10 cellular contexts compared by ENCODE assay signal in the genomic region with DNA sequence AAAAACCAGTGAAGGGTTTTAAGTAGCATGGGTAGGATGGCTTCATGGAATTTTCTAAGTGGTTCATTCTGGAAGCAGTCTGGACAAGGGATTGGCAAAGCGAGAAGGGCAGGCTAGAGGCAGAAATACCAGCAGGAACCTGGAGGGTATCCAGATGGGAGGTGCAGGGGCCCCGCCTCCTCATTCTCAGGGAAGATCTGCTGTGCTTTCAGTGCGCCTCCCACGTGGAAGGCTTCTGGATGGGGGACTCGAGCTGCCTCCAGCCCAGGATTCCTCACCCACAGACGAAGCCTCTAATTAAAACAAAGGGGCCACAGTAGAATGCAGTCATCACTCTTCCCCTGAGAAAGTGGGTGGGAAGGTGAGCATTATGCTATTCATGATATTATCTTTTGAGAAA.
DNase-seq lines count a peak whose midpoint lies in the region; ATAC-seq and TF ChIP-seq lines count a peak whose summit lies in the region.
"Had no signal": no experiment of that assay in that cellular context is flagged by ENCODE, and none has a peak within 500 bp of the region (broad histone marks: within the 10 kb centered on the region; RNA-seq: fewer than 3 reads in every experiment).

No MANE protein-coding gene starts in this region.

- POLR2A ChIA-PET in HCT116 (lab: Charles Lee): no interaction called here

- no peaks in the 10 kb centered on the region for H3K36me3 Mint-ChIP-seq in glutamatergic neuron (ENCODE audit: unreplicated experiment)

- no peaks in the 10 kb centered on the region for H3K79me2 ChIP-seq in HCT116 (ENCODE audit: insufficient read depth, low read length)

- DNase-seq in HCT116 (ENCODE audit: low read depth, low spot score): no peak
- no peak for DNase-seq in RWPE2 (ENCODE audit: low spot score)
- DNase-seq in fibroblast of pulmonary artery (ENCODE audit: low read depth): peak; percentile 63
- no peak for DNase-seq in sciatic nerve (ENCODE audit: low spot score)
- DNase-seq in KBM-7: no peak
- no peak for DNase-seq in T-helper 2 cell
- no peak for DNase-seq in glutamatergic neuron
- DNase-seq: right lobe of liver had no signal

- H3K9me3 ChIP-seq in HCT116 (ENCODE audit: control insufficient read depth in 1 of 2, insufficient read depth in 1 of 2, low read depth in 1 of 2, low read length in 2 of 2) (no peaks in the 10 kb centered on the region), RWPE2 (ENCODE audit: severe bottlenecking) (no peaks in the 10 kb centered on the region)
- H3K9me3 ChIP-seq: ascending aorta, right lobe of liver had no signal

- no peak for TF ChIP-seq RAD21 in HCT116 (IDR thresholded peaks at IDR 0.05; ENCODE audit: low read depth)

- H3K4me1 Mint-ChIP-seq in glutamatergic neuron (ENCODE audit: low read depth, unreplicated experiment): peaks cover 9% of the 10 kb centered on the region

- no peak overlapping the region for H3K4me3 Mint-ChIP-seq in glutamatergic neuron (ENCODE audit: unreplicated experiment)

- H3K36me3 ChIP-seq in HCT116 (ENCODE audit: control insufficient read depth in 1 of 2, insufficient read depth in 2 of 2, low read length in 2 of 2): no peaks in the 10 kb centered on the region
- no peaks in the 10 kb centered on the region for H3K36me3 ChIP-seq in RWPE2 (ENCODE audit: low read depth)
- H3K36me3 ChIP-seq: ascending aorta, right lobe of liver had no signal

- BruUV-seq in HCT116 (replicated peaks; lab: Mats Ljungman, UMichigan): no TSS peak

- peak overlapping the region; percentile 39 for H3K4me2 ChIP-seq in HCT116 (ENCODE audit: low read length)

- TF ChIP-seq CTCF in HCT116 (IDR thresholded peaks at IDR 0.05 in 2 of 3, conservative IDR thresholded peaks at IDR 0.05 in 1 of 3; ENCODE audit: borderline replicate concordance in 1 of 3, insufficient read depth in 1 of 3, low read depth in 2 of 3, low read length in 2 of 3): no peak
- TF ChIP-seq CTCF in RWPE2 (IDR thresholded peaks at IDR 0.05; ENCODE audit: poor library complexity, severe bottlenecking): no peak
- TF ChIP-seq CTCF in fibroblast of pulmonary artery (IDR thresholded peaks at IDR 0.05; ENCODE audit: low read length, missing control alignments): no peak
- no peak for TF ChIP-seq CTCF in glutamatergic neuron (IDR thresholded peaks at IDR 0.05; ENCODE audit: partially characterized antibody, unreplicated experiment)

- no peak overlapping the region for H3K27ac Mint-ChIP-seq in glutamatergic neuron (ENCODE audit: unreplicated experiment)

- H3K27ac ChIP-seq in HCT116 (ENCODE audit: low read depth, low read length): no peak overlapping the region
- H3K27ac ChIP-seq in RWPE2 (ENCODE audit: poor library complexity, severe bottlenecking): peak overlapping the region; percentile 89
- H3K27ac ChIP-seq: ascending aorta, right lobe of liver had no signal

- H3K9ac ChIP-seq in HCT116 (ENCODE audit: low read length): no peak overlapping the region

- intact Hi-C loops in HCT116 (cut with micrococcal nuclease) (no loop called here), sciatic nerve (cut with DNase I) (no loop called here)

- RAD21 ChIA-PET in HCT116 (lab: Charles Lee; ENCODE audit: low non-redundant PET in 1 of 2, low total read pairs in 2 of 2, uncharacterized antibody in 2 of 2, unreplicated experiment in 2 of 2): no interaction called here

- H3K4me3 ChIP-seq in HCT116 (replicated peaks in 1 of 2; ENCODE audit: low read depth in 1 of 2, low read length in 2 of 2) (no peak overlapping the region), RWPE2 (ENCODE audit: severe bottlenecking) (no peak overlapping the region), fibroblast of pulmonary artery (replicated peaks; ENCODE audit: low read depth, low read length) (no peak overlapping the region)
- H3K4me3 ChIP-seq: ascending aorta, right lobe of liver had no signal

- no peaks in the 10 kb centered on the region for H3K9me3 Mint-ChIP-seq in glutamatergic neuron (ENCODE audit: unreplicated experiment)

- in situ Hi-C loops in KBM-7 (cut with MboI; ENCODE audit: low pct_unique_long_range_greater_than_20kb, low sequenced_read_pairs): no loop called here

- H3K4me1 ChIP-seq in HCT116 (ENCODE audit: control insufficient read depth in 1 of 2, insufficient read depth in 2 of 2, low read length in 2 of 2): peaks cover 0 to 50% of the 10 kb centered on the region in 2 experiments; a peak in 2 of 4 replicates
- peaks cover 30% of the 10 kb centered on the region for H3K4me1 ChIP-seq in RWPE2 (ENCODE audit: insufficient read depth, poor library complexity, severe bottlenecking)
- H3K4me1 ChIP-seq: ascending aorta, right lobe of liver had no signal

- no peak for TF ChIP-seq POLR2A in HCT116 (IDR thresholded peaks at IDR 0.05; ENCODE audit: borderline replicate concordance, extremely low read depth, insufficient read depth, insufficient read length)

- H3K9me2 ChIP-seq in HCT116 (ENCODE audit: insufficient read depth): no peaks in the 10 kb centered on the region

- peaks cover 2% of the 10 kb centered on the region for H3K27me3 Mint-ChIP-seq in glutamatergic neuron (ENCODE audit: unreplicated experiment)

- CTCF ChIA-PET in HCT116 (lab: Charles Lee): no interaction called here

- H4K20me1 ChIP-seq in HCT116 (ENCODE audit: insufficient read depth): no peaks in the 10 kb centered on the region

- H2AFZ ChIP-seq in HCT116 (ENCODE audit: low read depth, low read length, poor library complexity, severe bottlenecking): no peak overlapping the region

- 0 out of 2 replicates have a peak, but pooled peaks have one; percentile 28 for ATAC-seq in HCT116
- ATAC-seq in RWPE2 (ENCODE audit: low read depth): peak; percentile 52
- ATAC-seq in sciatic nerve: peak; percentile 60
- ATAC-seq in HG03469 (IDR thresholded peaks at IDR 0.05; ENCODE audit: unreplicated experiment): no peak
- ATAC-seq: right lobe of liver had no signal

- H3K27me3 ChIP-seq in HCT116 (ENCODE audit: insufficient read depth, low read length): no peaks in the 10 kb centered on the region
- no peaks in the 10 kb centered on the region for H3K27me3 ChIP-seq in RWPE2 (ENCODE audit: insufficient read depth, poor library complexity, severe bottlenecking)
- H3K27me3 ChIP-seq: ascending aorta, right lobe of liver had no signal

TF ChIP-seq in HCT116, 20 proteins besides CTCF, POLR2A, EP300 and RAD21:
- TF ChIP-seq EZH2 (IDR thresholded peaks at IDR 0.05) (no peak), EGR1 (IDR thresholded peaks at IDR 0.05; ENCODE audit: low read depth) (0 out of 2 replicates have a peak, but pooled peaks have one; percentile 21), CBX3 (IDR thresholded peaks at IDR 0.05; ENCODE audit: low read depth) (peak; percentile 40; the same call in 1 of the 2 replicates), SP1 (IDR thresholded peaks at IDR 0.05; ENCODE audit: low read depth) (no peak)
- TF ChIP-seq, protein P1, sequence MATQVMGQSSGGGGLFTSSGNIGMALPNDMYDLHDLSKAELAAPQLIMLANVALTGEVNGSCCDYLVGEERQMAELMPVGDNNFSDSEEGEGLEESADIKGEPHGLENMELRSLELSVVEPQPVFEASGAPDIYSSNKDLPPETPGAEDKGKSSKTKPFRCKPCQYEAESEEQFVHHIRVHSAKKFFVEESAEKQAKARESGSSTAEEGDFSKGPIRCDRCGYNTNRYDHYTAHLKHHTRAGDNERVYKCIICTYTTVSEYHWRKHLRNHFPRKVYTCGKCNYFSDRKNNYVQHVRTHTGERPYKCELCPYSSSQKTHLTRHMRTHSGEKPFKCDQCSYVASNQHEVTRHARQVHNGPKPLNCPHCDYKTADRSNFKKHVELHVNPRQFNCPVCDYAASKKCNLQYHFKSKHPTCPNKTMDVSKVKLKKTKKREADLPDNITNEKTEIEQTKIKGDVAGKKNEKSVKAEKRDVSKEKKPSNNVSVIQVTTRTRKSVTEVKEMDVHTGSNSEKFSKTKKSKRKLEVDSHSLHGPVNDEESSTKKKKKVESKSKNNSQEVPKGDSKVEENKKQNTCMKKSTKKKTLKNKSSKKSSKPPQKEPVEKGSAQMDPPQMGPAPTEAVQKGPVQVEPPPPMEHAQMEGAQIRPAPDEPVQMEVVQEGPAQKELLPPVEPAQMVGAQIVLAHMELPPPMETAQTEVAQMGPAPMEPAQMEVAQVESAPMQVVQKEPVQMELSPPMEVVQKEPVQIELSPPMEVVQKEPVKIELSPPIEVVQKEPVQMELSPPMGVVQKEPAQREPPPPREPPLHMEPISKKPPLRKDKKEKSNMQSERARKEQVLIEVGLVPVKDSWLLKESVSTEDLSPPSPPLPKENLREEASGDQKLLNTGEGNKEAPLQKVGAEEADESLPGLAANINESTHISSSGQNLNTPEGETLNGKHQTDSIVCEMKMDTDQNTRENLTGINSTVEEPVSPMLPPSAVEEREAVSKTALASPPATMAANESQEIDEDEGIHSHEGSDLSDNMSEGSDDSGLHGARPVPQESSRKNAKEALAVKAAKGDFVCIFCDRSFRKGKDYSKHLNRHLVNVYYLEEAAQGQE (IDR thresholded peaks at IDR 0.05; ENCODE audit: low read depth): no peak
- TF ChIP-seq, protein P2, sequence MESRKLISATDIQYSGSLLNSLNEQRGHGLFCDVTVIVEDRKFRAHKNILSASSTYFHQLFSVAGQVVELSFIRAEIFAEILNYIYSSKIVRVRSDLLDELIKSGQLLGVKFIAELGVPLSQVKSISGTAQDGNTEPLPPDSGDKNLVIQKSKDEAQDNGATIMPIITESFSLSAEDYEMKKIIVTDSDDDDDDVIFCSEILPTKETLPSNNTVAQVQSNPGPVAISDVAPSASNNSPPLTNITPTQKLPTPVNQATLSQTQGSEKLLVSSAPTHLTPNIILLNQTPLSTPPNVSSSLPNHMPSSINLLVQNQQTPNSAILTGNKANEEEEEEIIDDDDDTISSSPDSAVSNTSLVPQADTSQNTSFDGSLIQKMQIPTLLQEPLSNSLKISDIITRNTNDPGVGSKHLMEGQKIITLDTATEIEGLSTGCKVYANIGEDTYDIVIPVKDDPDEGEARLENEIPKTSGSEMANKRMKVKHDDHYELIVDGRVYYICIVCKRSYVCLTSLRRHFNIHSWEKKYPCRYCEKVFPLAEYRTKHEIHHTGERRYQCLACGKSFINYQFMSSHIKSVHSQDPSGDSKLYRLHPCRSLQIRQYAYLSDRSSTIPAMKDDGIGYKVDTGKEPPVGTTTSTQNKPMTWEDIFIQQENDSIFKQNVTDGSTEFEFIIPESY (IDR thresholded peaks at IDR 0.05; ENCODE audit: extremely low read depth, insufficient replicate concordance, low read length): no peak
- TF ChIP-seq, protein P3, sequence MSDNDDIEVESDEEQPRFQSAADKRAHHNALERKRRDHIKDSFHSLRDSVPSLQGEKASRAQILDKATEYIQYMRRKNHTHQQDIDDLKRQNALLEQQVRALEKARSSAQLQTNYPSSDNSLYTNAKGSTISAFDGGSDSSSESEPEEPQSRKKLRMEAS (IDR thresholded peaks at IDR 0.05): peak; percentile 75
TF ChIP-seq in HCT116: peak in this region for 3.
